Comparison of ENCODE assay signal across 9 cellular contexts in the genomic region with DNA sequence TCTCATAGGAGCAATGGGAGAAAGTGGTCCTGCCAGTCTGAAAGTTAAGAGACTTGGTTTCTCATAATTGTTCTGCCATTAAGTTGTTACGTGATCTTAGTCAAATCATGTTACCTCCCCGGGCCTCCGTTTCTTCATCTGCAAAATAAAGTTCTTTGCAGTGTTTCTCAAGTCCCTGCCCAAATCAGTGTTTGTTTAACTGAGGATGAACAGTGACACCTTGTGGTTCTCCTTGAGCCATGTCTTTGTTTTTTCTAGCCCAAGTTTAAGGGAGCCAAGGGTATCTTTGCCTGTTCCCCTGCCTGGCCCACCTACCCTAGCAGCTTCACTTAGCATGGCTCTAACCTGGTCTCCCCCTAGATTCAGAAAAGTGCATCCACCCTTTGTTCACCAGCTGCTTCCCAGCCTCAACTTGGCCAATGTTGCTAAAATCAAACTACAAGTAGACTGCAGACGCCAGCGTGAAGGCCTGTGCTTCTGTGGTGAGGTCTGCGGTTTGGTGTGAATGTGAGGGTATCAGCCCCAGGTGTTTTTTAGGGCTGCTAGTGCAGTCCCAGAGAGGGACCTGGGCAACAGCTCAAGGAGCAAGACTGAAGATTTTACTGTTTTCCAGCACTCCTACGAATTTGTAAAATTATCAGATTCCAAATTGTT. TPM values are rescaled to one million over a fixed set of nuclear protein-coding genes. Genes with fewer than 3 reads are reported as not detected.
A peak's percentile ranks its signal among the peaks of the same experiment; 100 is the strongest.
DNase-seq lines count a peak whose midpoint lies in the region; ATAC-seq and TF ChIP-seq lines count a peak whose summit lies in the region.
"Had no signal": no experiment of that assay in that cellular context is flagged by ENCODE, and none has a peak within 500 bp of the region (broad histone marks: within the 10 kb centered on the region; RNA-seq: fewer than 3 reads in every experiment).

No MANE protein-coding gene starts in this region.

- no peak overlapping the region for H3K4me3 Mint-ChIP-seq in endothelial cell (ENCODE audit: unreplicated experiment)

- no peaks in the 10 kb centered on the region for H3K36me3 Mint-ChIP-seq in endothelial cell (ENCODE audit: low read depth, unreplicated experiment)

- peak overlapping the region; percentile 76 for H3K27ac ChIP-seq in mesodermal cell (ENCODE audit: low read depth, low read length, severe bottlenecking)
- H3K27ac ChIP-seq: BLaER1 had no signal

- H3K9me3 Mint-ChIP-seq in endothelial cell (ENCODE audit: unreplicated experiment): no peaks in the 10 kb centered on the region

- H3K4me1 ChIP-seq in mesodermal cell (ENCODE audit: control insufficient read depth, insufficient read depth, low read length, poor library complexity, severe bottlenecking): peaks cover 29% of the 10 kb centered on the region
- H3K4me1 ChIP-seq: BLaER1 had no signal

- TF ChIP-seq CTCF in endothelial cell (IDR thresholded peaks at IDR 0.05; ENCODE audit: unreplicated experiment): peak; percentile 68

- no peaks in the 10 kb centered on the region for H3K9me3 ChIP-seq in mesodermal cell (ENCODE audit: control insufficient read depth, low read length)
- H3K9me3 ChIP-seq: BLaER1 had no signal

- H3K4me3 ChIP-seq in mesodermal cell (ENCODE audit: extremely low read depth, insufficient read depth, low read length, poor library complexity, severe bottlenecking): no peak overlapping the region
- H3K4me3 ChIP-seq: BLaER1 had no signal

- H3K27me3 Mint-ChIP-seq in endothelial cell (ENCODE audit: unreplicated experiment): peaks cover 3% of the 10 kb centered on the region

- H3K36me3 ChIP-seq in mesodermal cell (ENCODE audit: control insufficient read depth, insufficient read depth, low read length): peaks cover 4% of the 10 kb centered on the region
- H3K36me3 ChIP-seq: BLaER1 had no signal

- TF ChIP-seq POLR2A in GM18505 (IDR thresholded peaks at IDR 0.05; ENCODE audit: borderline replicate concordance, extremely low read depth, insufficient read depth, insufficient read length): no peak

- DNase-seq in DMS79 treated with DMSO at 0.1 percent for 48 hours (lab: John Stamatoyannopoulos, UW) (peak; percentile 12), DMS79 (lab: John Stamatoyannopoulos, UW) (no peak), RKO (ENCODE audit: low spot score) (peak; percentile 79), endothelial cell (ENCODE audit: low spot score) (peak; percentile 34)

- 64 to 68% methylated on average over 7 of the region's 7 CpGs for WGBS in mesodermal cell (ENCODE audit: insufficient coverage in 2 of 2), 2 experiments

- H3K4me1 Mint-ChIP-seq in endothelial cell (ENCODE audit: unreplicated experiment): peaks cover 35% of the 10 kb centered on the region

- ATAC-seq in HG03103 (IDR thresholded peaks at IDR 0.05; ENCODE audit: low read depth, unreplicated experiment): peak; percentile 56
- ATAC-seq in GM18505 (IDR thresholded peaks at IDR 0.05; ENCODE audit: unreplicated experiment): no peak
- ATAC-seq in GM21528 (IDR thresholded peaks at IDR 0.05; ENCODE audit: low FRiP score, unreplicated experiment): no peak

- peak overlapping the region; percentile 93 for H3K27ac Mint-ChIP-seq in endothelial cell (ENCODE audit: unreplicated experiment)

RNA-seq across cellular contexts. Expression of a gene that starts 35.5 kb away (rescaled TPM):
- total RNA-seq in endothelial cell (ENCODE audit: unreplicated experiment): 71.5 TPM
- 18.9 TPM for polyA plus RNA-seq in mesodermal cell (2013, experiment 1 of 2)
- 15.9 TPM for polyA plus RNA-seq in mesodermal cell (2013, experiment 2 of 2)
